Comparison of ENCODE assay signal across 8 cellular contexts in the genomic region with DNA sequence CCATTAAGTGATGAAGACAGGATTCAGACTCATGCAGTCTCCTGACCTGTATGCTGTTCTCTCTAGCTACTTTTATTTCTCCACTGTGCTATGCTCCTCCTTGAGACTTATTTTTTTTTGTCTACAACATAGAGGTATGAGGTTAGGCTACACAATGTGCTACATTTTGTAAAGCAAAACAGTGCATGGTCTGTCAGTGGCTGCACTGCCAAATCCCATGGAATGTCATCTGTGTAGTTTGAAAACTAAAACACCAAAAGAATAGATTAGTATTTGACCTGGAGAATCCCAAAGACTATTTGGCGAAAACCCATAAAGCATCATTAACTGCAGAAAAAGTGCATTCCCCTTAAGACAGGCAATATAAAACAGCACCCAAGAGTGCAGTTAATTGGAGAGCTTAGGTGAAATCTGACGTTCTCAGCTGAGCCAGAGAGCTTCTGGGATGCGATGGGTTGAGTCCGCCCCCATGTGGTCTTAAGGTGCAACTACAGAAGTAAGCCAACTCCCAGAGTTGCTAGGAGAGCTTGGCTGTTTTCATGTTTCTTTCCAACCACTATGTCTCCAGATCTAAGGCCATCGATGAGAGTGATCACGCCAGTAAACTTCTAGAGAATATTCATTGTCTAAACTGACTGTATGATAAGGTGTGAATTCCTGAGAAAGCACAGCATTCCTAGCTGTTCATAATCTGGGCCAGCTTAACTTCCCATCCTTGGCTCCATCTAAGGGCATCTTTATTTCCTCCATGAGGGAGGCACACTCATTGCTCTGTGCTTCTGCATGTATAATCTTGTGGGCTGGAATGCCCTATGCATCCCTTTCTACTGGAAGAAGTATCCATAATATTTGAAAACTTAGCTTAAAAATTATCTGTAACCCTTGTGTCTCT. TPM values are rescaled to one million over a fixed set of nuclear protein-coding genes. Genes with fewer than 3 reads are reported as not detected.
DNase-seq lines count a peak whose midpoint lies in the region; ATAC-seq and TF ChIP-seq lines count a peak whose summit lies in the region.

No MANE protein-coding gene starts in this region.

- 2 to 4% methylated on average over 6 of the region's 6 CpGs for WGBS in testis, 2 donors

- no peak for TF ChIP-seq POLR2A in testis (IDR thresholded peaks at IDR 0.05)

- DNase-seq in COR-L47 (lab: John Stamatoyannopoulos, UW) (peak; percentile 62), GM19240 (ENCODE audit: insufficient read length, low spot score) (peak; percentile 57), NCI-H460 (ENCODE audit: extremely low read depth, low read depth) (peak; percentile 48), epithelial cell of esophagus (ENCODE audit: low read depth) (peak; percentile 77), mucosa of gallbladder (ENCODE audit: low spot score) (peak; percentile 67), testis (peak; percentile 72)
- peak; percentile 35 to 49 for DNase-seq in activated CD4-positive, alpha-beta T cell treated with anti-CD3 and anti-CD28 coated beads, Interleukin-2, amount 50 U/mL, for 48 hours

- intact Hi-C loops in testis (cut with DNase I; ENCODE audit: low total_unique reads): no loop called here

- no peak overlapping the region for H3K27ac ChIP-seq in testis

- H3K4me3 ChIP-seq in epithelial cell of esophagus (ENCODE audit: low read length) (no peak overlapping the region), testis (no peak overlapping the region)

- H3K4me1 ChIP-seq in testis: peaks cover 4% of the 10 kb centered on the region

- H3K36me3 ChIP-seq in testis (ENCODE audit: low read depth, missing control alignments): no peaks in the 10 kb centered on the region

- no peaks in the 10 kb centered on the region for H3K27me3 ChIP-seq in testis

- peak; percentile 84 for ATAC-seq in HG03196 (IDR thresholded peaks at IDR 0.05; ENCODE audit: unreplicated experiment)

- H3K9me3 ChIP-seq in testis: no peaks in the 10 kb centered on the region

- peak; percentile 99 for TF ChIP-seq CTCF in epithelial cell of esophagus (IDR thresholded peaks at IDR 0.05; ENCODE audit: insufficient read depth, low read depth, low read length, missing control alignments)
- TF ChIP-seq CTCF in testis (IDR thresholded peaks at IDR 0.05): peak; percentile 56 to 88 (median 73)

RNA-seq across cellular contexts. Expression of gene CYP2J2, which starts 20.7 kb away (rescaled TPM):
- total RNA-seq in NCI-H460 (2014; rRNA removed; shearing (Covaris generic)): 0.25 TPM in 1 of 2 replicates, not detected in the other
- 0.13 and 0.32 TPM in 2 replicates for polyA plus RNA-seq in NCI-H460 (2014; cell fraction: nucleus; rRNA removed)
- total RNA-seq in mucosa of gallbladder (14.6 TPM), testis (1 to 10 TPM; 2.7 to 3.1 TPM)
- polyA plus RNA-seq in testis (ENCODE audit: insufficient read depth, low read depth, low replicate concordance): 8.1 TPM
